In genomic region chr17:63998721-63999679, GRCh38 we compare ENCODE assay signal across 8 cellular contexts. TPM values are rescaled to one million over a fixed set of nuclear protein-coding genes. Genes with fewer than 3 reads are reported as not detected.
DNase-seq lines count a peak whose midpoint lies in the region; ATAC-seq and TF ChIP-seq lines count a peak whose summit lies in the region.

No MANE protein-coding gene starts in this region.

- DNase-seq in activated CD4-positive, alpha-beta T cell treated with anti-CD3 and anti-CD28 coated beads for 36 hours, result peak; percentile 60
- no peak for DNase-seq in activated CD4-positive, alpha-beta T cell treated with anti-CD3 and anti-CD28 coated beads, Interleukin-2, amount 50 U/mL, for 4 hours
- DNase-seq in activated T-helper 2 cell treated with anti-CD3 and anti-CD28 coated beads, Interferon-gamma antibody, Interleukin-2, Interleukin-4, amounts not matched to agents 10 μg/mL and 5 μg/mL and 100 μg/mL, durations not matched to agents 14 hours and 24 hours and 36 hours (ENCODE audit: low spot score), result no peak
- peak; percentile 55 to 67 for DNase-seq in suprapubic skin (ENCODE audit: low spot score in 2 of 2)
- no peak for DNase-seq in GOT3 (lab: John Stamatoyannopoulos, UW)
- DNase-seq in AML-193 (lab: John Stamatoyannopoulos, UW), result no peak
- no peak for DNase-seq in OCI-M2 (lab: John Stamatoyannopoulos, UW; ENCODE audit: unreplicated experiment)

- WGBS in suprapubic skin, result 30% methylated on average over 19 of the region's 33 CpGs

- H3K36me3 Mint-ChIP-seq in activated CD4-positive, alpha-beta T cell treated with anti-CD3 and anti-CD28 coated beads for 36 hours (ENCODE audit: low read depth), result peaks cover 6% of the 10 kb centered on the region
- peaks cover 10% of the 10 kb centered on the region for H3K36me3 Mint-ChIP-seq in activated T-helper 2 cell treated with anti-CD3 and anti-CD28 coated beads, Interferon-gamma antibody, Interleukin-2, Interleukin-4, amounts not matched to agents 10 μg/mL and 5 μg/mL and 100 μg/mL, durations not matched to agents 14 hours and 24 hours and 36 hours (ENCODE audit: low read depth)

- TF ChIP-seq CTCF in suprapubic skin (IDR thresholded peaks at IDR 0.05), result no peak

- H3K27ac ChIP-seq in iPS-20b (ENCODE audit: low read length) (no peak overlapping the region), suprapubic skin (no peak overlapping the region)

- CTCF ChIA-PET in activated CD4-positive, alpha-beta T cell treated with anti-CD3 and anti-CD28 coated beads for 36 hours (lab: Charles Lee), result interaction anchor here (1.0 to 8.0 kb wide), 4 partner anchors 13 to 31 kb away, joined by 3 to 37 read pairs (median 5); no protein-coding TSS in a partner anchor

- peak overlapping the region; percentile 31 for H3K27ac Mint-ChIP-seq in activated CD4-positive, alpha-beta T cell treated with anti-CD3 and anti-CD28 coated beads for 36 hours
- no peak overlapping the region for H3K27ac Mint-ChIP-seq in activated T-helper 2 cell treated with anti-CD3 and anti-CD28 coated beads, Interferon-gamma antibody, Interleukin-2, Interleukin-4, amounts not matched to agents 10 μg/mL and 5 μg/mL and 100 μg/mL, durations not matched to agents 14 hours and 24 hours and 36 hours

- POLR2A ChIA-PET in activated CD4-positive, alpha-beta T cell treated with anti-CD3 and anti-CD28 coated beads for 36 hours (lab: Charles Lee), result no interaction called here

- H3K4me1 Mint-ChIP-seq in activated CD4-positive, alpha-beta T cell treated with anti-CD3 and anti-CD28 coated beads for 36 hours, result peaks cover 23% of the 10 kb centered on the region
- peaks cover 21% of the 10 kb centered on the region for H3K4me1 Mint-ChIP-seq in activated T-helper 2 cell treated with anti-CD3 and anti-CD28 coated beads, Interferon-gamma antibody, Interleukin-2, Interleukin-4, amounts not matched to agents 10 μg/mL and 5 μg/mL and 100 μg/mL, durations not matched to agents 14 hours and 24 hours and 36 hours (ENCODE audit: low read depth)

- no peak for TF ChIP-seq EP300 in suprapubic skin (IDR thresholded peaks at IDR 0.05)

- H3K9me3 ChIP-seq in iPS-20b (ENCODE audit: insufficient read depth, low read depth, low read length) (no peaks in the 10 kb centered on the region), suprapubic skin (no peaks in the 10 kb centered on the region)

- intact Hi-C loops in activated CD4-positive, alpha-beta T cell treated with anti-CD3 and anti-CD28 coated beads for 36 hours (cut with DNase I, micrococcal nuclease), result loop anchor here (1.0 to 2.0 kb wide), 4 partner anchors 14 to 80 kb away; partner anchors contain the start of genes GH1 (in 1 of the 2) and ICAM2 (in 1 of the 2)
- intact Hi-C loops in activated T-helper 2 cell treated with anti-CD3 and anti-CD28 coated beads, Interferon-gamma antibody, Interleukin-2, Interleukin-4, amounts not matched to agents 10 μg/mL and 5 μg/mL and 100 μg/mL, durations not matched to agents 14 hours and 24 hours and 36 hours (cut with micrococcal nuclease), result loop anchor here (2.0 to 10.0 kb wide), 2 partner anchors 18 to 154 kb away; partner anchors contain the start of gene SMARCD2

- ATAC-seq in activated CD4-positive, alpha-beta T cell treated with anti-CD3 and anti-CD28 coated beads for 36 hours, result peak; percentile 52

- no peak overlapping the region; the same call in 1 of the 2 replicates for H3K9ac ChIP-seq in iPS-20b (ENCODE audit: low read depth, low read length)

- no peaks in the 10 kb centered on the region for H3K27me3 Mint-ChIP-seq in activated CD4-positive, alpha-beta T cell treated with anti-CD3 and anti-CD28 coated beads for 36 hours
- peaks cover 19% of the 10 kb centered on the region for H3K27me3 Mint-ChIP-seq in activated T-helper 2 cell treated with anti-CD3 and anti-CD28 coated beads, Interferon-gamma antibody, Interleukin-2, Interleukin-4, amounts not matched to agents 10 μg/mL and 5 μg/mL and 100 μg/mL, durations not matched to agents 14 hours and 24 hours and 36 hours (ENCODE audit: low read depth)

- H3K27me3 ChIP-seq in iPS-20b (ENCODE audit: insufficient read depth, low read length) (peaks cover 40% of the 10 kb centered on the region), suprapubic skin (peaks cover 36% of the 10 kb centered on the region)

- H3K36me3 ChIP-seq in iPS-20b (ENCODE audit: insufficient read depth, low read depth, low read length), result no peaks in the 10 kb centered on the region
- H3K36me3 ChIP-seq in suprapubic skin, result no peaks in the 10 kb centered on the region

- H3K9me3 Mint-ChIP-seq in activated CD4-positive, alpha-beta T cell treated with anti-CD3 and anti-CD28 coated beads for 36 hours (ENCODE audit: low read depth), result no peaks in the 10 kb centered on the region
- no peaks in the 10 kb centered on the region for H3K9me3 Mint-ChIP-seq in activated T-helper 2 cell treated with anti-CD3 and anti-CD28 coated beads, Interferon-gamma antibody, Interleukin-2, Interleukin-4, amounts not matched to agents 10 μg/mL and 5 μg/mL and 100 μg/mL, durations not matched to agents 14 hours and 24 hours and 36 hours

- peaks cover 6% of the 10 kb centered on the region for H3K4me1 ChIP-seq in iPS-20b (ENCODE audit: insufficient read depth, low read length)
- H3K4me1 ChIP-seq in suprapubic skin, result peaks cover 15% of the 10 kb centered on the region

- TF ChIP-seq POLR2A in suprapubic skin (IDR thresholded peaks at IDR 0.05), result no peak

- H3K4me3 ChIP-seq in iPS-20b (ENCODE audit: low read length) (peak overlapping the region; percentile 92), suprapubic skin (peak overlapping the region; percentile 51)

- H3K4me3 Mint-ChIP-seq in activated CD4-positive, alpha-beta T cell treated with anti-CD3 and anti-CD28 coated beads for 36 hours, result peak overlapping the region; percentile 80
- peak overlapping the region; percentile 83 for H3K4me3 Mint-ChIP-seq in activated T-helper 2 cell treated with anti-CD3 and anti-CD28 coated beads, Interferon-gamma antibody, Interleukin-2, Interleukin-4, amounts not matched to agents 10 μg/mL and 5 μg/mL and 100 μg/mL, durations not matched to agents 14 hours and 24 hours and 36 hours (ENCODE audit: low read depth)

RNA-seq across cellular contexts. Expression of gene PRR29, which starts 0.8 kb away (rescaled TPM):
- total RNA-seq in activated CD4-positive, alpha-beta T cell treated with anti-CD3 and anti-CD28 coated beads for 36 hours, result 1 to 10 TPM; 1.0 to 1.5 TPM
- 0.14 and 0.18 TPM in 2 replicates for total RNA-seq in activated T-helper 2 cell treated with anti-CD3 and anti-CD28 coated beads, Interferon-gamma antibody, Interleukin-2, Interleukin-4, amounts not matched to agents 10 μg/mL and 5 μg/mL and 100 μg/mL, durations not matched to agents 14 hours and 24 hours and 36 hours
- total RNA-seq in suprapubic skin, result under 1 TPM in 1 of 4 donors, not detected in 3; 0.30 TPM

RNA-seq across cellular contexts. Expression of gene ICAM2, which starts 21.4 kb away (rescaled TPM):
- 10 to 100 TPM; 46.6 to 49.0 TPM for total RNA-seq in activated CD4-positive, alpha-beta T cell treated with anti-CD3 and anti-CD28 coated beads for 36 hours
- total RNA-seq in activated T-helper 2 cell treated with anti-CD3 and anti-CD28 coated beads, Interferon-gamma antibody, Interleukin-2, Interleukin-4, amounts not matched to agents 10 μg/mL and 5 μg/mL and 100 μg/mL, durations not matched to agents 14 hours and 24 hours and 36 hours, result 83.2 and 85.6 TPM in 2 replicates
- 10 to 100 TPM in 2 of 4 donors, 1 to 10 TPM in 2; 8.4 to 32.5 (median 14.9) TPM for total RNA-seq in suprapubic skin

RNA-seq across cellular contexts. Expression of gene SCN4A, which starts 26.3 kb away (rescaled TPM):
- under 1 TPM; 0.21 to 0.50 TPM for total RNA-seq in activated CD4-positive, alpha-beta T cell treated with anti-CD3 and anti-CD28 coated beads for 36 hours
- total RNA-seq in activated T-helper 2 cell treated with anti-CD3 and anti-CD28 coated beads, Interferon-gamma antibody, Interleukin-2, Interleukin-4, amounts not matched to agents 10 μg/mL and 5 μg/mL and 100 μg/mL, durations not matched to agents 14 hours and 24 hours and 36 hours, result 0.11 and 0.14 TPM in 2 replicates
- total RNA-seq in suprapubic skin, result 1 to 10 TPM in 2 of 4 donors, under 1 TPM in 2; 0.45 to 4.5 (median 1.6) TPM

Comparison
In these comparisons a context has a peak if more than half of its experiments do, and no peak if none do; other contexts are left out.
1. DNase-seq: peak in activated CD4-positive, alpha-beta T cell treated with anti-CD3 and anti-CD28 coated beads for 36 hours (single experiment) and suprapubic skin (2 of 2); none in activated CD4-positive, alpha-beta T cell treated with anti-CD3 and anti-CD28 coated beads, Interleukin-2, amount 50 U/mL, for 4 hours (0 of 2), activated T-helper 2 cell treated with anti-CD3 and anti-CD28 coated beads, Interferon-gamma antibody, Interleukin-2, Interleukin-4, amounts not matched to agents 10 μg/mL and 5 μg/mL and 100 μg/mL, durations not matched to agents 14 hours and 24 hours and 36 hours (single experiment), GOT3 (single experiment), AML-193 (0 of 2) and OCI-M2 (single experiment).